1 cellular context compared by ENCODE assay signal in the genomic region with DNA sequence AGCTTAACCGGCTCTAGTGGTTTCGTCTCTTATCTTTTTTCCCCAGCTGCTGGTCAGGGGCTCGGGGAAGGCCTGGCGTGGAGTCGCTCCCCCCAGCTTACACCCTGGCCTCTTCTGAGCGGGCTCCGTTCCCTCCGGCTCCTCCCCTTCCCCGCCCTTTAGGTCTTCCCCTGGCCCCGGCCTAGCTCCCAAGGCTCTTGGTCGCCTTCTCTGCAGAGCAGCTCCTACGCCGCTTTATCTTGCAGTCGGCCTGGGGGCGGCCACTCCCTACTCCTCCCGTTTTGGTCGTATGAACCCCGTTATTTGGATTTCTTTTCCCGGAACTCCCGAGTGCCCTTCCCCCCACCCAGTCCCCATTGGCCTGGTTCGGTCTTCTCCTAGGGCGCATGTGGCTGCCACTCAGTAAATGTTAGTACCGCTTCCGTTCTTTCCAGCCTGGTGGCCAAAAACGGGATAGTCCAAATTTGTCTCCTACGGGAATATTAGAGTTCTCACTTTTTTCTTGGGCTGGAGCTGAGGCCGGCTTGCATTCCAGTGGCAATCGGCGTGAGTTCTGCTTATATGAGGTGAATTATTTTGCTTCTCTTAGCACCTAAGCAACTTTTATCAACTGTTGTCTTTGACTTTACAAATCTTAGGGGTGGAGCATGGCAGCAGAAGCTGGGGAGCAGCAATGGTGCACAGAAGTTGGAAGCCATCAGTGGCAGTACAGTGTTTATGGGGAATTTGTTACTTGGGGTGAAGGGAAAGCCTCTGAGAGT.
A peak's percentile ranks its signal among the peaks of the same experiment; 100 is the strongest.
TF ChIP-seq lines count a peak whose summit lies in the region.

No MANE protein-coding gene starts in this region.

TF ChIP-seq in K562, 482 proteins besides CTCF, POLR2A, EP300 and RAD21 (continued from another document and continues in another):
- peak; percentile 81 for TF ChIP-seq POLR2G (IDR thresholded peaks at IDR 0.05; ENCODE audit: low read depth, low read length)
- TF ChIP-seq DMBX1 (CRISPR knock-in tag; IDR thresholded peaks at IDR 0.05; ENCODE audit: borderline replicate concordance): peak; percentile 61; the same call in 1 of the 2 replicates
- TF ChIP-seq TAF7 (tag; IDR thresholded peaks at IDR 0.05): peak; percentile 40; the same call in 1 of the 2 replicates
- TF ChIP-seq NEUROD1 (IDR thresholded peaks at IDR 0.05; ENCODE audit: borderline replicate concordance, low read depth, low read length, partially characterized antibody): peak; percentile 76
- TF ChIP-seq GABPA (tag; conservative IDR thresholded peaks at IDR 0.05; ENCODE audit: low read depth): no peak
- TF ChIP-seq, protein P1, sequence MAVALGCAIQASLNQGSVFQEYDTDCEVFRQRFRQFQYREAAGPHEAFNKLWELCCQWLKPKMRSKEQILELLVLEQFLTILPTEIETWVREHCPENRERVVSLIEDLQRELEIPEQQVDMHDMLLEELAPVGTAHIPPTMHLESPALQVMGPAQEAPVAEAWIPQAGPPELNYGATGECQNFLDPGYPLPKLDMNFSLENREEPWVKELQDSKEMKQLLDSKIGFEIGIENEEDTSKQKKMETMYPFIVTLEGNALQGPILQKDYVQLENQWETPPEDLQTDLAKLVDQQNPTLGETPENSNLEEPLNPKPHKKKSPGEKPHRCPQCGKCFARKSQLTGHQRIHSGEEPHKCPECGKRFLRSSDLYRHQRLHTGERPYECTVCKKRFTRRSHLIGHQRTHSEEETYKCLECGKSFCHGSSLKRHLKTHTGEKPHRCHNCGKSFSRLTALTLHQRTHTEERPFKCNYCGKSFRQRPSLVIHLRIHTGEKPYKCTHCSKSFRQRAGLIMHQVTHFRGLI (CRISPR knock-in tag; IDR thresholded peaks at IDR 0.05): no peak
- TF ChIP-seq, protein P2, sequence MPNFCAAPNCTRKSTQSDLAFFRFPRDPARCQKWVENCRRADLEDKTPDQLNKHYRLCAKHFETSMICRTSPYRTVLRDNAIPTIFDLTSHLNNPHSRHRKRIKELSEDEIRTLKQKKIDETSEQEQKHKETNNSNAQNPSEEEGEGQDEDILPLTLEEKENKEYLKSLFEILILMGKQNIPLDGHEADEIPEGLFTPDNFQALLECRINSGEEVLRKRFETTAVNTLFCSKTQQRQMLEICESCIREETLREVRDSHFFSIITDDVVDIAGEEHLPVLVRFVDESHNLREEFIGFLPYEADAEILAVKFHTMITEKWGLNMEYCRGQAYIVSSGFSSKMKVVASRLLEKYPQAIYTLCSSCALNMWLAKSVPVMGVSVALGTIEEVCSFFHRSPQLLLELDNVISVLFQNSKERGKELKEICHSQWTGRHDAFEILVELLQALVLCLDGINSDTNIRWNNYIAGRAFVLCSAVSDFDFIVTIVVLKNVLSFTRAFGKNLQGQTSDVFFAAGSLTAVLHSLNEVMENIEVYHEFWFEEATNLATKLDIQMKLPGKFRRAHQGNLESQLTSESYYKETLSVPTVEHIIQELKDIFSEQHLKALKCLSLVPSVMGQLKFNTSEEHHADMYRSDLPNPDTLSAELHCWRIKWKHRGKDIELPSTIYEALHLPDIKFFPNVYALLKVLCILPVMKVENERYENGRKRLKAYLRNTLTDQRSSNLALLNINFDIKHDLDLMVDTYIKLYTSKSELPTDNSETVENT (CRISPR knock-in tag; IDR thresholded peaks at IDR 0.05): peak; percentile 46; the same call in 1 of the 2 replicates
- no peak for TF ChIP-seq ZNF57 (CRISPR knock-in tag; IDR thresholded peaks at IDR 0.05)
- no peak for TF ChIP-seq IRF2 (CRISPR knock-in tag; IDR thresholded peaks at IDR 0.05)
- TF ChIP-seq MXD1 (CRISPR knock-in tag; IDR thresholded peaks at IDR 0.05; ENCODE audit: borderline replicate concordance, poor library complexity, severe bottlenecking): no peak
- no peak for TF ChIP-seq BCOR (IDR thresholded peaks at IDR 0.05)
- TF ChIP-seq ATF3 (IDR thresholded peaks at IDR 0.05): no peak
- TF ChIP-seq ATF3 (CRISPR knock-in tag; conservative IDR thresholded peaks at IDR 0.05): 0 out of 2 replicates have a peak, but pooled peaks have one; percentile 29
- TF ChIP-seq GATA2 (CRISPR knock-in tag; IDR thresholded peaks at IDR 0.05): peak; percentile 41; the same call in 1 of the 2 replicates
- TF ChIP-seq, protein P3, sequence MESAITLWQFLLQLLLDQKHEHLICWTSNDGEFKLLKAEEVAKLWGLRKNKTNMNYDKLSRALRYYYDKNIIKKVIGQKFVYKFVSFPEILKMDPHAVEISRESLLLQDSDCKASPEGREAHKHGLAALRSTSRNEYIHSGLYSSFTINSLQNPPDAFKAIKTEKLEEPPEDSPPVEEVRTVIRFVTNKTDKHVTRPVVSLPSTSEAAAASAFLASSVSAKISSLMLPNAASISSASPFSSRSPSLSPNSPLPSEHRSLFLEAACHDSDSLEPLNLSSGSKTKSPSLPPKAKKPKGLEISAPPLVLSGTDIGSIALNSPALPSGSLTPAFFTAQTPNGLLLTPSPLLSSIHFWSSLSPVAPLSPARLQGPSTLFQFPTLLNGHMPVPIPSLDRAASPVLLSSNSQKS (CRISPR knock-in tag; IDR thresholded peaks at IDR 0.05): no peak
- TF ChIP-seq U2AF1 (optimal IDR thresholded peaks at IDR 0.05; ENCODE audit: low read depth, low read length): no peak
- TF ChIP-seq ZBTB8A (IDR thresholded peaks at IDR 0.05; ENCODE audit: partially characterized antibody): no peak
- TF ChIP-seq RBM14 (IDR thresholded peaks at IDR 0.05; ENCODE audit: borderline replicate concordance, insufficient read depth, low read depth, low read length): no peak
- TF ChIP-seq, protein P4, sequence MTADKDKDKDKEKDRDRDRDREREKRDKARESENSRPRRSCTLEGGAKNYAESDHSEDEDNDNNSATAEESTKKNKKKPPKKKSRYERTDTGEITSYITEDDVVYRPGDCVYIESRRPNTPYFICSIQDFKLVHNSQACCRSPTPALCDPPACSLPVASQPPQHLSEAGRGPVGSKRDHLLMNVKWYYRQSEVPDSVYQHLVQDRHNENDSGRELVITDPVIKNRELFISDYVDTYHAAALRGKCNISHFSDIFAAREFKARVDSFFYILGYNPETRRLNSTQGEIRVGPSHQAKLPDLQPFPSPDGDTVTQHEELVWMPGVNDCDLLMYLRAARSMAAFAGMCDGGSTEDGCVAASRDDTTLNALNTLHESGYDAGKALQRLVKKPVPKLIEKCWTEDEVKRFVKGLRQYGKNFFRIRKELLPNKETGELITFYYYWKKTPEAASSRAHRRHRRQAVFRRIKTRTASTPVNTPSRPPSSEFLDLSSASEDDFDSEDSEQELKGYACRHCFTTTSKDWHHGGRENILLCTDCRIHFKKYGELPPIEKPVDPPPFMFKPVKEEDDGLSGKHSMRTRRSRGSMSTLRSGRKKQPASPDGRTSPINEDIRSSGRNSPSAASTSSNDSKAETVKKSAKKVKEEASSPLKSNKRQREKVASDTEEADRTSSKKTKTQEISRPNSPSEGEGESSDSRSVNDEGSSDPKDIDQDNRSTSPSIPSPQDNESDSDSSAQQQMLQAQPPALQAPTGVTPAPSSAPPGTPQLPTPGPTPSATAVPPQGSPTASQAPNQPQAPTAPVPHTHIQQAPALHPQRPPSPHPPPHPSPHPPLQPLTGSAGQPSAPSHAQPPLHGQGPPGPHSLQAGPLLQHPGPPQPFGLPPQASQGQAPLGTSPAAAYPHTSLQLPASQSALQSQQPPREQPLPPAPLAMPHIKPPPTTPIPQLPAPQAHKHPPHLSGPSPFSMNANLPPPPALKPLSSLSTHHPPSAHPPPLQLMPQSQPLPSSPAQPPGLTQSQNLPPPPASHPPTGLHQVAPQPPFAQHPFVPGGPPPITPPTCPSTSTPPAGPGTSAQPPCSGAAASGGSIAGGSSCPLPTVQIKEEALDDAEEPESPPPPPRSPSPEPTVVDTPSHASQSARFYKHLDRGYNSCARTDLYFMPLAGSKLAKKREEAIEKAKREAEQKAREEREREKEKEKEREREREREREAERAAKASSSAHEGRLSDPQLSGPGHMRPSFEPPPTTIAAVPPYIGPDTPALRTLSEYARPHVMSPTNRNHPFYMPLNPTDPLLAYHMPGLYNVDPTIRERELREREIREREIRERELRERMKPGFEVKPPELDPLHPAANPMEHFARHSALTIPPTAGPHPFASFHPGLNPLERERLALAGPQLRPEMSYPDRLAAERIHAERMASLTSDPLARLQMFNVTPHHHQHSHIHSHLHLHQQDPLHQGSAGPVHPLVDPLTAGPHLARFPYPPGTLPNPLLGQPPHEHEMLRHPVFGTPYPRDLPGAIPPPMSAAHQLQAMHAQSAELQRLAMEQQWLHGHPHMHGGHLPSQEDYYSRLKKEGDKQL (CRISPR knock-in tag; IDR thresholded peaks at IDR 0.05; ENCODE audit: borderline replicate concordance): no peak
- no peak for TF ChIP-seq FOXK1 (CRISPR knock-in tag; IDR thresholded peaks at IDR 0.05; ENCODE audit: borderline replicate concordance)
- TF ChIP-seq SMARCB1 (IDR thresholded peaks at IDR 0.05; ENCODE audit: insufficient read length, low read depth): no peak
- no peak for TF ChIP-seq NCOA4 (IDR thresholded peaks at IDR 0.05; ENCODE audit: partially characterized antibody)
- no peak for TF ChIP-seq HINFP (tag; conservative IDR thresholded peaks at IDR 0.05; ENCODE audit: low read depth)
- TF ChIP-seq KLF13 (tag; IDR thresholded peaks at IDR 0.05; ENCODE audit: borderline replicate concordance, low read depth): no peak
- TF ChIP-seq FOXJ3 (CRISPR knock-in tag; IDR thresholded peaks at IDR 0.05): no peak
- peak; percentile 61 for TF ChIP-seq NCOA1 (IDR thresholded peaks at IDR 0.05; ENCODE audit: low read depth)
- no peak; the same call in 1 of the 2 replicates for TF ChIP-seq MBD2 (IDR thresholded peaks at IDR 0.05; ENCODE audit: borderline replicate concordance, low read depth)
- 0 out of 2 replicates have a peak, but pooled peaks have one; percentile 57 for TF ChIP-seq ELF4 (CRISPR knock-in tag; IDR thresholded peaks at IDR 0.05)
- no peak for TF ChIP-seq FOXP1 (CRISPR knock-in tag; IDR thresholded peaks at IDR 0.05)
- TF ChIP-seq HNRNPH1 (optimal IDR thresholded peaks at IDR 0.05; ENCODE audit: low read depth, low read length): no peak
- peak; percentile 20; the same call in 1 of the 2 replicates for TF ChIP-seq HBP1 (CRISPR knock-in tag; IDR thresholded peaks at IDR 0.05)
- TF ChIP-seq, protein P5, sequence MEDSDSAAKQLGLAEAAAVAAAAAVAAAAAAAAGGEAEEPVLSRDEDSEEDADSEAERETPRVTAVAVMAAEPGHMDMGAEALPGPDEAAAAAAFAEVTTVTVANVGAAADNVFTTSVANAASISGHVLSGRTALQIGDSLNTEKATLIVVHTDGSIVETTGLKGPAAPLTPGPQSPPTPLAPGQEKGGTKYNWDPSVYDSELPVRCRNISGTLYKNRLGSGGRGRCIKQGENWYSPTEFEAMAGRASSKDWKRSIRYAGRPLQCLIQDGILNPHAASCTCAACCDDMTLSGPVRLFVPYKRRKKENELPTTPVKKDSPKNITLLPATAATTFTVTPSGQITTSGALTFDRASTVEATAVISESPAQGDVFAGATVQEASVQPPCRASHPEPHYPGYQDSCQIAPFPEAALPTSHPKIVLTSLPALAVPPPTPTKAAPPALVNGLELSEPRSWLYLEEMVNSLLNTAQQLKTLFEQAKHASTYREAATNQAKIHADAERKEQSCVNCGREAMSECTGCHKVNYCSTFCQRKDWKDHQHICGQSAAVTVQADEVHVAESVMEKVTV (CRISPR knock-in tag; IDR thresholded peaks at IDR 0.05): peak; percentile 38; the same call in 1 of the 2 replicates
- TF ChIP-seq SMARCA4 (IDR thresholded peaks at IDR 0.05): no peak; the same call in 1 of the 2 replicates
- TF ChIP-seq SPI1 (IDR thresholded peaks at IDR 0.05; ENCODE audit: borderline replicate concordance, low read depth, low read length): peak; percentile 46; the same call in 1 of the 2 replicates
